In the genomic region with DNA sequence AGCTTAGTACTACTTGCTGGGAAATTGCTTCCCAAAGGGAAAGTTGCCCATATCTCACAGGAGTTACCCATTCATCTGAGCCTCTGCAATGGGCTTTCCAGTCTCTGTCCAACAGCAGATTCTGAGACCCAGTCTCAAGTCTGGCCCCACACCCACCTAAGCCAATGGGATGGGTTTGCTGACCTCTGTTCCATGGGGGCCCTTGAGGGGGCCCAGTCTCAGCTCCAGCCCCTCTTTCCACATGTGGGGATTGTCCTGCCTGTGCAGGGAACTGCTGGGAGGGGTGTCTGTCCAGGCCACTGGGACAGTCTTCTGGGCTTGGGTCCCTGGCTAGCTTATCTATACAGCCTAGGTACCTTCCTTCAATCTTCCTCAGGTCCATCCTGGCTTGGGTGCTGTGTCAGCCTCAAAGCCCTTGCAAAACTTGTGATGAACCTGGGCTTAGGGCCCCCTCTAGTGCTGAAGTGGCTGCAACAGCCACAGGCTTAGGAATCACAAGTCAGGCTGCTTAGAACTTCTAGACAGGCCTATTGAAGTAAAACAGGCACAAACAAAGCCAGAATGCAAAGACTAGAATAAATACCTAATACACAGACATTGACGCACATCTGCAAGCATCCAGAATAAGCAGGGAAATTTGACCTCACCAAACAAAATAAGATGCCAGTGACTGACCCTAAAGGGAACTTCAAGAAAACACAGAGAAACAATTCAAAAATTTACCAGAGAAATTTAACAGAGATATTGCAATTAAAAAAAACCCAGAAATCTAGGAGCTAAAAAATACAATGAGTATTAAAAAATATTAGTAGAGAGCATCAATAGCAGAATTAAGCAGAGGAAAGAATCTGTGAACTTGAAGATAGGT, we compare ENCODE assay signal across 1 cellular context.
TF ChIP-seq lines count a peak whose summit lies in the region.

No MANE protein-coding gene starts in this region.

TF ChIP-seq in HepG2, 621 proteins besides CTCF, POLR2A, EP300 and RAD21 (continues in another document):
- TF ChIP-seq, protein P1, sequence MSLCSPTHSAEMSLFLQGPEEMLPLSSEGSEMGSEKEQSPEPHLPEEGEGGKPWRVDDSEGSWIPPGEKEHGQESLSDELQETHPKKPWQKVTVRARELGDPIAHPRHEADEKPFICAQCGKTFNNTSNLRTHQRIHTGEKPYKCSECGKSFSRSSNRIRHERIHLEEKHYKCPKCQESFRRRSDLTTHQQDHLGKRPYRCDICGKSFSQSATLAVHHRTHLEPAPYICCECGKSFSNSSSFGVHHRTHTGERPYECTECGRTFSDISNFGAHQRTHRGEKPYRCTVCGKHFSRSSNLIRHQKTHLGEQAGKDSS (CRISPR knock-in tag; IDR thresholded peaks at IDR 0.05; ENCODE audit: borderline replicate concordance, low read depth), result 0 out of 2 replicates have a peak, but pooled peaks have one; percentile 28
- no peak for TF ChIP-seq IRX3 (CRISPR knock-in tag; IDR thresholded peaks at IDR 0.05; ENCODE audit: borderline replicate concordance, low read depth)
- TF ChIP-seq, protein P2, sequence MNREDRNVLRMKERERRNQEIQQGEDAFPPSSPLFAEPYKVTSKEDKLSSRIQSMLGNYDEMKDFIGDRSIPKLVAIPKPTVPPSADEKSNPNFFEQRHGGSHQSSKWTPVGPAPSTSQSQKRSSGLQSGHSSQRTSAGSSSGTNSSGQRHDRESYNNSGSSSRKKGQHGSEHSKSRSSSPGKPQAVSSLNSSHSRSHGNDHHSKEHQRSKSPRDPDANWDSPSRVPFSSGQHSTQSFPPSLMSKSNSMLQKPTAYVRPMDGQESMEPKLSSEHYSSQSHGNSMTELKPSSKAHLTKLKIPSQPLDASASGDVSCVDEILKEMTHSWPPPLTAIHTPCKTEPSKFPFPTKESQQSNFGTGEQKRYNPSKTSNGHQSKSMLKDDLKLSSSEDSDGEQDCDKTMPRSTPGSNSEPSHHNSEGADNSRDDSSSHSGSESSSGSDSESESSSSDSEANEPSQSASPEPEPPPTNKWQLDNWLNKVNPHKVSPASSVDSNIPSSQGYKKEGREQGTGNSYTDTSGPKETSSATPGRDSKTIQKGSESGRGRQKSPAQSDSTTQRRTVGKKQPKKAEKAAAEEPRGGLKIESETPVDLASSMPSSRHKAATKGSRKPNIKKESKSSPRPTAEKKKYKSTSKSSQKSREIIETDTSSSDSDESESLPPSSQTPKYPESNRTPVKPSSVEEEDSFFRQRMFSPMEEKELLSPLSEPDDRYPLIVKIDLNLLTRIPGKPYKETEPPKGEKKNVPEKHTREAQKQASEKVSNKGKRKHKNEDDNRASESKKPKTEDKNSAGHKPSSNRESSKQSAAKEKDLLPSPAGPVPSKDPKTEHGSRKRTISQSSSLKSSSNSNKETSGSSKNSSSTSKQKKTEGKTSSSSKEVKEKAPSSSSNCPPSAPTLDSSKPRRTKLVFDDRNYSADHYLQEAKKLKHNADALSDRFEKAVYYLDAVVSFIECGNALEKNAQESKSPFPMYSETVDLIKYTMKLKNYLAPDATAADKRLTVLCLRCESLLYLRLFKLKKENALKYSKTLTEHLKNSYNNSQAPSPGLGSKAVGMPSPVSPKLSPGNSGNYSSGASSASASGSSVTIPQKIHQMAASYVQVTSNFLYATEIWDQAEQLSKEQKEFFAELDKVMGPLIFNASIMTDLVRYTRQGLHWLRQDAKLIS (CRISPR knock-in tag; IDR thresholded peaks at IDR 0.05), result no peak
- 0 out of 2 replicates have a peak, but pooled peaks have one; percentile 52 for TF ChIP-seq SMAD3 (CRISPR knock-in tag; IDR thresholded peaks at IDR 0.05)
- no peak for TF ChIP-seq MIER3 (CRISPR knock-in tag; IDR thresholded peaks at IDR 0.05; ENCODE audit: borderline replicate concordance)
- TF ChIP-seq MIXL1 (CRISPR knock-in tag; IDR thresholded peaks at IDR 0.05), result 0 out of 2 replicates have a peak, but pooled peaks have one; percentile 37
- TF ChIP-seq FOXA3 (CRISPR knock-in tag; IDR thresholded peaks at IDR 0.05), result peak; percentile 31; the same call in 1 of the 2 replicates
- TF ChIP-seq MAFK (conservative IDR thresholded peaks at IDR 0.05 in 1 of 2, IDR thresholded peaks at IDR 0.05 in 1 of 2; ENCODE audit: low read length in 2 of 2), result 0 out of 4 replicates have a peak, but pooled peaks of 1 of the 2 experiments have one; percentile 4
- TF ChIP-seq, protein P3, sequence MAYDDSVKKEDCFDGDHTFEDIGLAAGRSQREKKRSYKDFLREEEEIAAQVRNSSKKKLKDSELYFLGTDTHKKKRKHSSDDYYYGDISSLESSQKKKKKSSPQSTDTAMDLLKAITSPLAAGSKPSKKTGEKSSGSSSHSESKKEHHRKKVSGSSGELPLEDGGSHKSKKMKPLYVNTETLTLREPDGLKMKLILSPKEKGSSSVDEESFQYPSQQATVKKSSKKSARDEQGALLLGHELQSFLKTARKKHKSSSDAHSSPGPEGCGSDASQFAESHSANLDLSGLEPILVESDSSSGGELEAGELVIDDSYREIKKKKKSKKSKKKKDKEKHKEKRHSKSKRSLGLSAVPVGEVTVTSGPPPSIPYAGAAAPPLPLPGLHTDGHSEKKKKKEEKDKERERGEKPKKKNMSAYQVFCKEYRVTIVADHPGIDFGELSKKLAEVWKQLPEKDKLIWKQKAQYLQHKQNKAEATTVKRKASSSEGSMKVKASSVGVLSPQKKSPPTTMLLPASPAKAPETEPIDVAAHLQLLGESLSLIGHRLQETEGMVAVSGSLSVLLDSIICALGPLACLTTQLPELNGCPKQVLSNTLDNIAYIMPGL (CRISPR knock-in tag; IDR thresholded peaks at IDR 0.05; ENCODE audit: borderline replicate concordance in 1 of 2, low read depth in 1 of 2), result peak; percentile 52 to 58; a peak in 2 of 4 replicates
- 0 out of 2 replicates have a peak, but pooled peaks have one; percentile 66 for TF ChIP-seq ZNF230 (CRISPR knock-in tag; IDR thresholded peaks at IDR 0.05)
- TF ChIP-seq, protein P4, sequence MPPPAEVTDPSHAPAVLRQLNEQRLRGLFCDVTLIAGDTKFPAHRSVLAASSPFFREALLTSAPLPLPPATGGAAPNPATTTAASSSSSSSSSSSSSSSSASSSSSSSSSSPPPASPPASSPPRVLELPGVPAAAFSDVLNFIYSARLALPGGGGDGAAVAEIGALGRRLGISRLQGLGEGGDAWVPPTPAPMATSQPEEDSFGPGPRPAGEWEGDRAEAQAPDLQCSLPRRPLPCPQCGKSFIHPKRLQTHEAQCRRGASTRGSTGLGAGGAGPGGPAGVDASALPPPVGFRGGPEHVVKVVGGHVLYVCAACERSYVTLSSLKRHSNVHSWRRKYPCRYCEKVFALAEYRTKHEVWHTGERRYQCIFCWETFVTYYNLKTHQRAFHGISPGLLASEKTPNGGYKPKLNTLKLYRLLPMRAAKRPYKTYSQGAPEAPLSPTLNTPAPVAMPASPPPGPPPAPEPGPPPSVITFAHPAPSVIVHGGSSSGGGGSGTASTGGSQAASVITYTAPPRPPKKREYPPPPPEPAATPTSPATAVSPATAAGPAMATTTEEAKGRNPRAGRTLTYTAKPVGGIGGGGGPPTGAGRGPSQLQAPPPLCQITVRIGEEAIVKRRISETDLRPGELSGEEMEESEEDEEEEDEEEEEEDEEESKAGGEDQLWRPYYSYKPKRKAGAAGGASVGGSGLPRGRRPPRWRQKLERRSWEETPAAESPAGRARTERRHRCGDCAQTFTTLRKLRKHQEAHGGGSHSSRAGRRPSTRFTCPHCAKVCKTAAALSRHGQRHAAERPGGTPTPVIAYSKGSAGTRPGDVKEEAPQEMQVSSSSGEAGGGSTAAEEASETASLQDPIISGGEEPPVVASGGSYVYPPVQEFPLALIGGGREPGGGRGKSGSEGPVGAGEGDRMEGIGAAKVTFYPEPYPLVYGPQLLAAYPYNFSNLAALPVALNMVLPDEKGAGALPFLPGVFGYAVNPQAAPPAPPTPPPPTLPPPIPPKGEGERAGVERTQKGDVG (CRISPR knock-in tag; IDR thresholded peaks at IDR 0.05; ENCODE audit: borderline replicate concordance), result no peak
- TF ChIP-seq, protein P5, sequence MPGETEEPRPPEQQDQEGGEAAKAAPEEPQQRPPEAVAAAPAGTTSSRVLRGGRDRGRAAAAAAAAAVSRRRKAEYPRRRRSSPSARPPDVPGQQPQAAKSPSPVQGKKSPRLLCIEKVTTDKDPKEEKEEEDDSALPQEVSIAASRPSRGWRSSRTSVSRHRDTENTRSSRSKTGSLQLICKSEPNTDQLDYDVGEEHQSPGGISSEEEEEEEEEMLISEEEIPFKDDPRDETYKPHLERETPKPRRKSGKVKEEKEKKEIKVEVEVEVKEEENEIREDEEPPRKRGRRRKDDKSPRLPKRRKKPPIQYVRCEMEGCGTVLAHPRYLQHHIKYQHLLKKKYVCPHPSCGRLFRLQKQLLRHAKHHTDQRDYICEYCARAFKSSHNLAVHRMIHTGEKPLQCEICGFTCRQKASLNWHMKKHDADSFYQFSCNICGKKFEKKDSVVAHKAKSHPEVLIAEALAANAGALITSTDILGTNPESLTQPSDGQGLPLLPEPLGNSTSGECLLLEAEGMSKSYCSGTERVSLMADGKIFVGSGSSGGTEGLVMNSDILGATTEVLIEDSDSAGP (CRISPR knock-in tag; IDR thresholded peaks at IDR 0.05; ENCODE audit: borderline replicate concordance), result no peak
- TF ChIP-seq KDM3A (CRISPR knock-in tag; IDR thresholded peaks at IDR 0.05; ENCODE audit: low read depth), result peak; percentile 46; the same call in 1 of the 2 replicates
- TF ChIP-seq ZNF510 (CRISPR knock-in tag; IDR thresholded peaks at IDR 0.05; ENCODE audit: low read depth), result no peak
- TF ChIP-seq LCORL (IDR thresholded peaks at IDR 0.05), result no peak
- TF ChIP-seq LCORL (CRISPR knock-in tag; IDR thresholded peaks at IDR 0.05), result no peak
- no peak for TF ChIP-seq ELF3 (CRISPR knock-in tag; IDR thresholded peaks at IDR 0.05)
- TF ChIP-seq, protein P6, sequence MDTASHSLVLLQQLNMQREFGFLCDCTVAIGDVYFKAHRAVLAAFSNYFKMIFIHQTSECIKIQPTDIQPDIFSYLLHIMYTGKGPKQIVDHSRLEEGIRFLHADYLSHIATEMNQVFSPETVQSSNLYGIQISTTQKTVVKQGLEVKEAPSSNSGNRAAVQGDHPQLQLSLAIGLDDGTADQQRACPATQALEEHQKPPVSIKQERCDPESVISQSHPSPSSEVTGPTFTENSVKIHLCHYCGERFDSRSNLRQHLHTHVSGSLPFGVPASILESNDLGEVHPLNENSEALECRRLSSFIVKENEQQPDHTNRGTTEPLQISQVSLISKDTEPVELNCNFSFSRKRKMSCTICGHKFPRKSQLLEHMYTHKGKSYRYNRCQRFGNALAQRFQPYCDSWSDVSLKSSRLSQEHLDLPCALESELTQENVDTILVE (CRISPR knock-in tag; IDR thresholded peaks at IDR 0.05), result 0 out of 2 replicates have a peak, but pooled peaks have one; percentile 42
- TF ChIP-seq RXRB (CRISPR knock-in tag; IDR thresholded peaks at IDR 0.05; ENCODE audit: borderline replicate concordance), result peak; percentile 41; the same call in 1 of the 2 replicates
- peak; percentile 88 for TF ChIP-seq SMC3 (IDR thresholded peaks at IDR 0.05; ENCODE audit: low read length)
- TF ChIP-seq, protein P7, sequence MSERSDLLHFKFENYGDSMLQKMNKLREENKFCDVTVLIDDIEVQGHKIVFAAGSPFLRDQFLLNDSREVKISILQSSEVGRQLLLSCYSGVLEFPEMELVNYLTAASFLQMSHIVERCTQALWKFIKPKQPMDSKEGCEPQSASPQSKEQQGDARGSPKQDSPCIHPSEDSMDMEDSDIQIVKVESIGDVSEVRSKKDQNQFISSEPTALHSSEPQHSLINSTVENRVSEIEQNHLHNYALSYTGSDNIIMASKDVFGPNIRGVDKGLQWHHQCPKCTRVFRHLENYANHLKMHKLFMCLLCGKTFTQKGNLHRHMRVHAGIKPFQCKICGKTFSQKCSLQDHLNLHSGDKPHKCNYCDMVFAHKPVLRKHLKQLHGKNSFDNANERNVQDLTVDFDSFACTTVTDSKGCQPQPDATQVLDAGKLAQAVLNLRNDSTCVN (CRISPR knock-in tag; IDR thresholded peaks at IDR 0.05; ENCODE audit: borderline replicate concordance), result peak; percentile 69; the same call in 1 of the 2 replicates
- peak; percentile 52 for TF ChIP-seq CEBPG (CRISPR knock-in tag; IDR thresholded peaks at IDR 0.05)
- TF ChIP-seq KLF12 (CRISPR knock-in tag; IDR thresholded peaks at IDR 0.05; ENCODE audit: borderline replicate concordance), result no peak
- TF ChIP-seq HNRNPH1 (optimal IDR thresholded peaks at IDR 0.05; ENCODE audit: low read depth, low read length), result no peak
- 0 out of 2 replicates have a peak, but pooled peaks have one; percentile 21 for TF ChIP-seq PPARG (CRISPR knock-in tag; conservative IDR thresholded peaks at IDR 0.05)
- TF ChIP-seq KAT8 (CRISPR knock-in tag; IDR thresholded peaks at IDR 0.05), result 0 out of 2 replicates have a peak, but pooled peaks have one; percentile 28
- 0 out of 2 replicates have a peak, but pooled peaks have one; percentile 23 for TF ChIP-seq FOSL2 (CRISPR knock-in tag; IDR thresholded peaks at IDR 0.05)
- TF ChIP-seq BHLHE40 (IDR thresholded peaks at IDR 0.05; ENCODE audit: low read length), result peak; percentile 20; the same call in 1 of the 2 replicates
- TF ChIP-seq, protein P8, sequence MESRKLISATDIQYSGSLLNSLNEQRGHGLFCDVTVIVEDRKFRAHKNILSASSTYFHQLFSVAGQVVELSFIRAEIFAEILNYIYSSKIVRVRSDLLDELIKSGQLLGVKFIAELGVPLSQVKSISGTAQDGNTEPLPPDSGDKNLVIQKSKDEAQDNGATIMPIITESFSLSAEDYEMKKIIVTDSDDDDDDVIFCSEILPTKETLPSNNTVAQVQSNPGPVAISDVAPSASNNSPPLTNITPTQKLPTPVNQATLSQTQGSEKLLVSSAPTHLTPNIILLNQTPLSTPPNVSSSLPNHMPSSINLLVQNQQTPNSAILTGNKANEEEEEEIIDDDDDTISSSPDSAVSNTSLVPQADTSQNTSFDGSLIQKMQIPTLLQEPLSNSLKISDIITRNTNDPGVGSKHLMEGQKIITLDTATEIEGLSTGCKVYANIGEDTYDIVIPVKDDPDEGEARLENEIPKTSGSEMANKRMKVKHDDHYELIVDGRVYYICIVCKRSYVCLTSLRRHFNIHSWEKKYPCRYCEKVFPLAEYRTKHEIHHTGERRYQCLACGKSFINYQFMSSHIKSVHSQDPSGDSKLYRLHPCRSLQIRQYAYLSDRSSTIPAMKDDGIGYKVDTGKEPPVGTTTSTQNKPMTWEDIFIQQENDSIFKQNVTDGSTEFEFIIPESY (CRISPR knock-in tag; IDR thresholded peaks at IDR 0.05), result no peak
- 0 out of 2 replicates have a peak, but pooled peaks have one; percentile 34 for TF ChIP-seq THAP11 (CRISPR knock-in tag; IDR thresholded peaks at IDR 0.05)
- peak; percentile 41; the same call in 1 of the 2 replicates for TF ChIP-seq KDM2A (CRISPR knock-in tag; IDR thresholded peaks at IDR 0.05; ENCODE audit: borderline replicate concordance, low read depth)
- TF ChIP-seq XRCC5 (optimal IDR thresholded peaks at IDR 0.05; ENCODE audit: low read length), result peak; percentile 55
- TF ChIP-seq, protein P9, sequence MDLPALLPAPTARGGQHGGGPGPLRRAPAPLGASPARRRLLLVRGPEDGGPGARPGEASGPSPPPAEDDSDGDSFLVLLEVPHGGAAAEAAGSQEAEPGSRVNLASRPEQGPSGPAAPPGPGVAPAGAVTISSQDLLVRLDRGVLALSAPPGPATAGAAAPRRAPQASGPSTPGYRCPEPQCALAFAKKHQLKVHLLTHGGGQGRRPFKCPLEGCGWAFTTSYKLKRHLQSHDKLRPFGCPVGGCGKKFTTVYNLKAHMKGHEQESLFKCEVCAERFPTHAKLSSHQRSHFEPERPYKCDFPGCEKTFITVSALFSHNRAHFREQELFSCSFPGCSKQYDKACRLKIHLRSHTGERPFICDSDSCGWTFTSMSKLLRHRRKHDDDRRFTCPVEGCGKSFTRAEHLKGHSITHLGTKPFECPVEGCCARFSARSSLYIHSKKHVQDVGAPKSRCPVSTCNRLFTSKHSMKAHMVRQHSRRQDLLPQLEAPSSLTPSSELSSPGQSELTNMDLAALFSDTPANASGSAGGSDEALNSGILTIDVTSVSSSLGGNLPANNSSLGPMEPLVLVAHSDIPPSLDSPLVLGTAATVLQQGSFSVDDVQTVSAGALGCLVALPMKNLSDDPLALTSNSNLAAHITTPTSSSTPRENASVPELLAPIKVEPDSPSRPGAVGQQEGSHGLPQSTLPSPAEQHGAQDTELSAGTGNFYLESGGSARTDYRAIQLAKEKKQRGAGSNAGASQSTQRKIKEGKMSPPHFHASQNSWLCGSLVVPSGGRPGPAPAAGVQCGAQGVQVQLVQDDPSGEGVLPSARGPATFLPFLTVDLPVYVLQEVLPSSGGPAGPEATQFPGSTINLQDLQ (CRISPR knock-in tag; IDR thresholded peaks at IDR 0.05), result no peak
- TF ChIP-seq ZNF138 (CRISPR knock-in tag; IDR thresholded peaks at IDR 0.05; ENCODE audit: low read depth), result no peak
